16 cellular contexts compared by ENCODE assay signal in genomic region chr2:166293984-166294383, GRCh38.
"Had no signal": no experiment of that assay in that cellular context is flagged by ENCODE, and none has a peak within 500 bp of the region (broad histone marks: within the 10 kb centered on the region; RNA-seq: fewer than 3 reads in every experiment).

No MANE protein-coding gene starts in this region.

- H3K4me3 Mint-ChIP-seq: activated naive CD8-positive, alpha-beta T cell treated with anti-CD3 and anti-CD28 coated beads, Interleukin-2, amount 10 ng/mL, durations not matched to agents 7 days and 5 days; activated T-helper 1 cell treated with anti-CD3 and anti-CD28 coated beads, Interleukin-12 subunit alpha, Interleukin-12 subunit beta, Interleukin-2, Interleukin-4 antibody, amounts not matched to agents 30 ng/mL and 10 ng/mL and 1 ng/mL, durations not matched to agents 14 hours and 24 hours and 36 hours; immature natural killer cell; natural killer cell treated with Interleukin-12 subunit alpha and Interleukin-12 subunit beta and Interleukin-15 and Interleukin-18, amount 100 ng/mL, for 72 hours; T-cell had no signal

- H3K36me3 Mint-ChIP-seq: activated naive CD8-positive, alpha-beta T cell treated with anti-CD3 and anti-CD28 coated beads, Interleukin-2, amount 10 ng/mL, durations not matched to agents 7 days and 5 days; immature natural killer cell; natural killer cell treated with Interleukin-12 subunit alpha and Interleukin-12 subunit beta and Interleukin-15 and Interleukin-18, amount 100 ng/mL, for 72 hours; T-cell had no signal

- H3K27me3 ChIP-seq: breast epithelium, dorsolateral prefrontal cortex, upper lobe of left lung had no signal

- H3K27ac Mint-ChIP-seq: activated naive CD8-positive, alpha-beta T cell treated with anti-CD3 and anti-CD28 coated beads, Interleukin-2, amount 10 ng/mL, durations not matched to agents 7 days and 5 days; activated T-helper 1 cell treated with anti-CD3 and anti-CD28 coated beads, Interleukin-12 subunit alpha, Interleukin-12 subunit beta, Interleukin-2, Interleukin-4 antibody, amounts not matched to agents 30 ng/mL and 10 ng/mL and 1 ng/mL, durations not matched to agents 14 hours and 24 hours and 36 hours; immature natural killer cell; natural killer cell treated with Interleukin-12 subunit alpha and Interleukin-12 subunit beta and Interleukin-15 and Interleukin-18, amount 100 ng/mL, for 72 hours; T-cell had no signal

- H3K9me3 ChIP-seq: breast epithelium, upper lobe of left lung had no signal

- H3K4me3 ChIP-seq: breast epithelium, dorsolateral prefrontal cortex, upper lobe of left lung had no signal

- H3K27ac ChIP-seq: breast epithelium, dorsolateral prefrontal cortex, upper lobe of left lung had no signal

- H3K9me3 Mint-ChIP-seq: activated T-helper 1 cell treated with anti-CD3 and anti-CD28 coated beads, Interleukin-12 subunit alpha, Interleukin-12 subunit beta, Interleukin-2, Interleukin-4 antibody, amounts not matched to agents 30 ng/mL and 10 ng/mL and 1 ng/mL, durations not matched to agents 14 hours and 24 hours and 36 hours had no signal

- H3K27me3 Mint-ChIP-seq: activated naive CD8-positive, alpha-beta T cell treated with anti-CD3 and anti-CD28 coated beads, Interleukin-2, amount 10 ng/mL, durations not matched to agents 7 days and 5 days; natural killer cell treated with Interleukin-12 subunit alpha and Interleukin-12 subunit beta and Interleukin-15 and Interleukin-18, amount 100 ng/mL, for 72 hours; T-cell had no signal

- H3K4me1 Mint-ChIP-seq: activated naive CD8-positive, alpha-beta T cell treated with anti-CD3 and anti-CD28 coated beads, Interleukin-2, amount 10 ng/mL, durations not matched to agents 7 days and 5 days; immature natural killer cell; T-cell had no signal

- DNase-seq: activated naive CD8-positive, alpha-beta T cell treated with anti-CD3 and anti-CD28 coated beads, Interleukin-2, amount 10 ng/mL, durations not matched to agents 7 days and 5 days; anterior cingulate cortex; dorsolateral prefrontal cortex; head of caudate nucleus; immature natural killer cell; small intestine; stimulated activated CD4-positive, alpha-beta T cell treated with anti-CD3 and anti-CD28 coated beads, Interleukin-4, amount 100 ng/mL, for 4 hours; stimulated activated CD8-positive, alpha-beta memory T cell treated with anti-CD3 and anti-CD28 coated beads, Interleukin-4, amount 100 ng/mL, for 48 hours; stimulated activated naive CD4-positive, alpha-beta T cell treated with Interleukin-2 at 50 U/mL for 16 hours; T-cell; T-helper 9 cell; upper lobe of left lung had no signal

- ATAC-seq: activated CD4-positive, CD25-positive, alpha-beta regulatory T cell treated with anti-CD3 and anti-CD28 coated beads, Interleukin-2, amount 50 U/mL, for 24 hours; natural killer cell treated with Interleukin-12 subunit alpha and Interleukin-12 subunit beta and Interleukin-15 and Interleukin-18, amount 100 ng/mL, for 72 hours; T-cell had no signal

- H3K4me1 ChIP-seq: breast epithelium, upper lobe of left lung had no signal

- H3K36me3 ChIP-seq: breast epithelium, upper lobe of left lung had no signal
